ENCODE assay signal across 9 cellular contexts in genomic region chr5:14204785-14205321, GRCh38.
A peak's percentile ranks its signal among the peaks of the same experiment; 100 is the strongest.
DNase-seq lines count a peak whose midpoint lies in the region; ATAC-seq and TF ChIP-seq lines count a peak whose summit lies in the region.
"Had no signal": no experiment of that assay in that cellular context is flagged by ENCODE, and none has a peak within 500 bp of the region (broad histone marks: within the 10 kb centered on the region; RNA-seq: fewer than 3 reads in every experiment).

No MANE protein-coding gene starts in this region.

- peak overlapping the region in 3 of 4 donors; percentile 32 to 73 (median 67) for H3K27ac ChIP-seq in tibial nerve

- DNase-seq in BE2C (peak; percentile 37), KBM-7 (peak; percentile 76), astrocyte of the hippocampus (ENCODE audit: low read depth, low spot score) (peak; percentile 79), left colon (peak; percentile 77 to 84), tibial nerve (ENCODE audit: low spot score in 2 of 2) (peak in 1 of 2 donors; percentile 57), iPS-NIHi7 (ENCODE audit: extremely low spot score) (no peak), NCI-H1694 (lab: John Stamatoyannopoulos, UW) (no peak)

- TF ChIP-seq POLR2A in tibial nerve (IDR thresholded peaks at IDR 0.05): no peak

- peak in 1 of 2 donors; percentile 72 for TF ChIP-seq EP300 in tibial nerve (IDR thresholded peaks at IDR 0.05)

- H3K27me3 ChIP-seq in BE2C (no peaks in the 10 kb centered on the region), tibial nerve (no peaks in the 10 kb centered on the region)
- H3K27me3 ChIP-seq: thyroid gland had no signal

- ATAC-seq in left colon: peak; percentile 59
- no peak for ATAC-seq in HG03045 (IDR thresholded peaks at IDR 0.05; ENCODE audit: unreplicated experiment)

- TF ChIP-seq CTCF in BE2C (IDR thresholded peaks at IDR 0.05; ENCODE audit: low read depth, low read length) (no peak), tibial nerve (IDR thresholded peaks at IDR 0.05) (no peak)

- intact Hi-C loops in left colon (cut with DNase I, micrococcal nuclease): loop anchor here in 1 of 2 donors (10.0 kb wide), 1 partner anchor 50 kb away; no protein-coding TSS in a partner anchor

- peaks cover 14% of the 10 kb centered on the region for H3K4me1 ChIP-seq in BE2C
- H3K4me1 ChIP-seq in tibial nerve: peaks cover 0 to 58% (median 30%) of the 10 kb centered on the region in 4 donors

- H3K36me3 ChIP-seq in BE2C (no peaks in the 10 kb centered on the region), tibial nerve (no peaks in the 10 kb centered on the region)
- H3K36me3 ChIP-seq: thyroid gland had no signal

- H3K4me3 ChIP-seq in BE2C (ENCODE audit: low read depth, low read length) (no peak overlapping the region; the same call in 1 of the 2 replicates), tibial nerve (no peak overlapping the region)
- H3K4me3 ChIP-seq: thyroid gland had no signal

- WGBS in tibial nerve, 2 donors: 22 to 29% methylated on average over 9 of the region's 9 CpGs

- in situ Hi-C loops in KBM-7 (cut with MboI; ENCODE audit: low pct_unique_long_range_greater_than_20kb, low sequenced_read_pairs): no loop called here

- H3K9me3 ChIP-seq in BE2C: no peaks in the 10 kb centered on the region
- no peaks in the 10 kb centered on the region for H3K9me3 ChIP-seq in tibial nerve
- H3K9me3 ChIP-seq: thyroid gland had no signal

Comparison
In these comparisons a context has a peak if more than half of its experiments do, and no peak if none do; other contexts are left out.
1. DNase-seq: peak in BE2C (single experiment), KBM-7 (single experiment), astrocyte of the hippocampus (single experiment) and left colon (2 of 2); none in iPS-NIHi7 (single experiment) and NCI-H1694 (single experiment).